ENCODE assay signal across 8 cellular contexts in the genomic region with DNA sequence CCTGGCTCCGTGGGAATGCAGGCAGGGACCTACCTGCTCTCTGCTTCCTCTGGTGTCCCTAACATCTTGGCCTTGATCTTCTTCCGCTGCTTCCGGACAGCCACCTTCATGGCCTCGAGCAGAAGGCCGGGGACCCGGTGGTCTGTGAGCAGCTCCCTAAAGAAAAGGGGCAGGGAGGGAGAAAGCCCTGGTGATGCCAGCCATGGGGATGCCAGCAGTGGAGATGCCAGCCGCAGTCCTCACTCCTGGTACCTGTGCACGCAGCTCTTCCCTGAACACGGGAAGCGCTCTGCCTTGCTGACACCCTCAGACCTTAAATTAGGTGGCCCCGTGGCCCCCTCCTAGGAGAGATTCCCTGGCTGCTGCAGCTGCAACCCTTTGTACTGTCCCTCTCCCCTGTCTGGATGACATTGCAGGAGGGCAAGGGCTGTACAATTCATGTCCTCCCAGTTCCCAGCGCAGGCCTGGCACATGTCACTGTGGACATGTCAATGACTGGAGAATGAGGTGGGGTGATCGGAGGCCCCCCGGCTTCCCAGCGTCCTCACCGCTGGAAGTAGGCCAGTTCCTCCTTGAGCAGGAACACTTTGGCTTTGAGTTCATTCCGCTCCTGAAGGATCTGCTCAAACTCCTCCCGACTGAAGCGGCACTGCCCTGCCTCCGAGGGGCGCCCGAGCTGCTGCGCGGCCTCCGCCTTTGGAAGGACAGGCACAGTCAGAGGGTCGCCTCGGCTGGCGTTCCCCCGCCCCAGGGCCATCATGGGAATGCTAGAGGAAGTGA. TPM values are rescaled to one million over a fixed set of nuclear protein-coding genes. Genes with fewer than 3 reads are reported as not detected.
DNase-seq lines count a peak whose midpoint lies in the region; ATAC-seq and TF ChIP-seq lines count a peak whose summit lies in the region.

No MANE protein-coding gene starts in this region.

- ATAC-seq in memory B cell (ENCODE audit: low read depth) (no peak), HG03432 (IDR thresholded peaks at IDR 0.05; ENCODE audit: unreplicated experiment) (no peak)

- H3K36me3 ChIP-seq in GM06990 (ENCODE audit: control insufficient read depth, insufficient read depth, low read length): peaks cover 21% of the 10 kb centered on the region
- H3K36me3 ChIP-seq in Loucy (ENCODE audit: insufficient read depth, low read length): peaks cover 31% of the 10 kb centered on the region; the same call in 1 of the 2 replicates
- no peaks in the 10 kb centered on the region for H3K36me3 ChIP-seq in urinary bladder (ENCODE audit: insufficient read depth)

- no peak overlapping the region for H2AFZ ChIP-seq in Loucy (ENCODE audit: low read length)

- H3K9me3 Mint-ChIP-seq in chondrocyte (ENCODE audit: low read depth) (no peaks in the 10 kb centered on the region), memory B cell (no peaks in the 10 kb centered on the region)

- 37% methylated on average over 29 of the region's 29 CpGs for WGBS in urinary bladder

- H3K9ac ChIP-seq in Loucy (ENCODE audit: low read depth, low read length, poor library complexity, severe bottlenecking): peak overlapping the region; percentile 47

- peak overlapping the region; percentile 82 for H3K27ac ChIP-seq in urinary bladder (ENCODE audit: low read depth)

- H3K4me2 ChIP-seq in Loucy (ENCODE audit: low read depth, low read length, poor library complexity, severe bottlenecking): peak overlapping the region; percentile 54

- H3K4me3 Mint-ChIP-seq in chondrocyte (ENCODE audit: unreplicated experiment): peak overlapping the region; percentile 31
- peak overlapping the region; percentile 80 for H3K4me3 Mint-ChIP-seq in memory B cell

- peak overlapping the region; percentile 53 for H3K4me3 ChIP-seq in GM06990 (replicated peaks; ENCODE audit: low read depth, low read length)
- H3K4me3 ChIP-seq in Loucy (ENCODE audit: low read length, poor library complexity, severe bottlenecking): peak overlapping the region; percentile 29
- peak overlapping the region; percentile 35 for H3K4me3 ChIP-seq in urinary bladder (ENCODE audit: low read depth, low read length)

- H3F3A ChIP-seq in Loucy (ENCODE audit: low read depth): no peaks in the 10 kb centered on the region; the same call in 1 of the 2 replicates

- peaks cover 21% of the 10 kb centered on the region for H3K79me2 ChIP-seq in Loucy (ENCODE audit: insufficient read depth, low read length)

- H4K20me1 ChIP-seq in Loucy (ENCODE audit: insufficient read depth, low read length, poor library complexity, severe bottlenecking): peaks cover 8% of the 10 kb centered on the region

- no peaks in the 10 kb centered on the region for H3K9me2 ChIP-seq in Loucy (replicated peaks; ENCODE audit: low read depth, low read length)

- H3K27me3 ChIP-seq in GM06990 (replicated peaks; ENCODE audit: control insufficient read depth, insufficient read depth, low read length) (no peaks in the 10 kb centered on the region), Loucy (ENCODE audit: insufficient read depth, low read length, poor library complexity, severe bottlenecking) (no peaks in the 10 kb centered on the region)

- DNase-seq in GM06990 (ENCODE audit: extremely low read depth, insufficient read length) (no peak), chondrocyte (ENCODE audit: low spot score) (no peak), memory B cell (ENCODE audit: low spot score in 2 of 2) (no peak), superior temporal gyrus (ENCODE audit: extremely low spot score) (no peak), DMS153 treated with DMSO at 0.1 percent for 48 hours (lab: John Stamatoyannopoulos, UW; ENCODE audit: unreplicated experiment) (no peak)

- H3K9me3 ChIP-seq in Loucy (ENCODE audit: insufficient read depth, low read depth, low read length): no peaks in the 10 kb centered on the region

- H3K27ac Mint-ChIP-seq in chondrocyte (ENCODE audit: unreplicated experiment) (no peak overlapping the region), memory B cell (peak overlapping the region; percentile 20)

- peaks cover 27% of the 10 kb centered on the region for H3K4me1 ChIP-seq in Loucy (ENCODE audit: insufficient read depth, low read length, poor library complexity, severe bottlenecking)
- no peaks in the 10 kb centered on the region for H3K4me1 ChIP-seq in urinary bladder (ENCODE audit: insufficient read depth)

- TF ChIP-seq CTCF in GM06990 (IDR thresholded peaks at IDR 0.05; ENCODE audit: insufficient read depth, low read length, poor library complexity, severe bottlenecking) (peak; percentile 17), Loucy (conservative IDR thresholded peaks at IDR 0.05; ENCODE audit: low read length) (no peak), chondrocyte (IDR thresholded peaks at IDR 0.05) (no peak)

- H3K27me3 Mint-ChIP-seq in chondrocyte (ENCODE audit: low read depth) (peaks cover 2% of the 10 kb centered on the region), memory B cell (no peaks in the 10 kb centered on the region)

- peaks cover 17% of the 10 kb centered on the region for H3K4me1 Mint-ChIP-seq in chondrocyte (ENCODE audit: low read depth)
- peaks cover 28% of the 10 kb centered on the region for H3K4me1 Mint-ChIP-seq in memory B cell

- H3K36me3 Mint-ChIP-seq in chondrocyte (ENCODE audit: low read depth) (peaks cover 12% of the 10 kb centered on the region), memory B cell (peaks cover 7% of the 10 kb centered on the region)

RNA-seq across cellular contexts. Expression of a gene that starts 1.7 kb away (rescaled TPM):
- total RNA-seq in chondrocyte: 1.8 to 2.0 TPM (median 1.8 TPM) in 3 replicates
- 6.5 TPM for total RNA-seq in urinary bladder
- polyA plus RNA-seq in urinary bladder: 16.1 TPM

RNA-seq across cellular contexts. Expression of a gene that starts 2.5 kb away (rescaled TPM):
- total RNA-seq in chondrocyte (0.42 to 0.64 TPM (median 0.51 TPM) in 3 replicates), urinary bladder (10.7 TPM)
- 9.3 TPM for polyA plus RNA-seq in urinary bladder

RNA-seq across cellular contexts. Expression of a gene that starts 19.4 kb away (rescaled TPM):
- 3.0 to 3.7 TPM (median 3.3 TPM) in 3 replicates for total RNA-seq in chondrocyte
- 6.8 TPM for total RNA-seq in urinary bladder
- polyA plus RNA-seq in urinary bladder: 19.6 TPM

RNA-seq across cellular contexts. Expression of a gene that starts 36.7 kb away (rescaled TPM):
- 164 to 235 TPM (median 164 TPM) in 3 replicates for total RNA-seq in chondrocyte
- total RNA-seq in urinary bladder: 107 TPM
- 125 TPM for polyA plus RNA-seq in urinary bladder
